ENCODE assay signal across 17 cellular contexts in genomic region chr6:28771401-28772267, GRCh38.
DNase-seq lines count a peak whose midpoint lies in the region; ATAC-seq and TF ChIP-seq lines count a peak whose summit lies in the region.
"Had no signal": no experiment of that assay in that cellular context is flagged by ENCODE, and none has a peak within 500 bp of the region (broad histone marks: within the 10 kb centered on the region; RNA-seq: fewer than 3 reads in every experiment).

No MANE protein-coding gene starts in this region.

- no peak overlapping the region for H3K4me2 ChIP-seq in OCI-LY7 (ENCODE audit: low read length)

- DNase-seq in Calu3 (peak; percentile 28), HFF-Myc (ENCODE audit: extremely low read depth, low read depth) (no peak), OCI-LY7 (ENCODE audit: low spot score) (peak; percentile 36), endothelial cell (ENCODE audit: low spot score) (peak; percentile 78), NOMO-1 (lab: John Stamatoyannopoulos, UW; ENCODE audit: unreplicated experiment in 2 of 2) (no peak), NCI-H1436 (lab: John Stamatoyannopoulos, UW) (no peak)
- no peak for DNase-seq in CD4-positive, alpha-beta memory T cell
- DNase-seq: activated CD8-positive, alpha-beta memory T cell treated with anti-CD3 and anti-CD28 coated beads, Interleukin-2, amount 50 U/mL, for 4 hours; adrenal gland; cortex of kidney; left colon; NCI-H1694; T-helper 2 cell had no signal

- intact Hi-C loops in Calu3 (cut with micrococcal nuclease; ENCODE audit: unreplicated experiment): no loop called here
- intact Hi-C loops in OCI-LY7 (cut with micrococcal nuclease; ENCODE audit: unreplicated experiment): loop anchor here (5.0 kb wide), 1 partner anchor 66 kb away; no protein-coding TSS in a partner anchor
- intact Hi-C loops in CD4-positive, alpha-beta memory T cell (cut with micrococcal nuclease): loop anchor here (10.0 kb wide), 1 partner anchor 47 kb away; no protein-coding TSS in a partner anchor

- peaks cover 66% of the 10 kb centered on the region for H3K27me3 ChIP-seq in CD4-positive, alpha-beta memory T cell (ENCODE audit: insufficient read depth, low read length)

- ATAC-seq in GM21515 (IDR thresholded peaks at IDR 0.05; ENCODE audit: unreplicated experiment): no peak
- ATAC-seq: left colon; natural killer cell treated with Interleukin-12 subunit alpha and Interleukin-12 subunit beta and Interleukin-15 and Interleukin-18, amount 100 ng/mL, for 72 hours had no signal

- peaks cover 5% of the 10 kb centered on the region for H3K9me3 Mint-ChIP-seq in Calu3 (ENCODE audit: low read depth, unreplicated experiment)
- H3K9me3 Mint-ChIP-seq in endothelial cell (ENCODE audit: unreplicated experiment): no peaks in the 10 kb centered on the region
- peaks cover 2 to 61% (median 49%) of the 10 kb centered on the region in 8 donors for H3K9me3 Mint-ChIP-seq in CD4-positive, alpha-beta memory T cell

- no peaks in the 10 kb centered on the region for H3K36me3 ChIP-seq in OCI-LY7 (ENCODE audit: insufficient read depth, low read length)
- H3K36me3 ChIP-seq in CD4-positive, alpha-beta memory T cell (ENCODE audit: insufficient read depth, low read length): no peaks in the 10 kb centered on the region
- H3K36me3 ChIP-seq: adrenal gland, suprapubic skin had no signal

- H3K27ac Mint-ChIP-seq in Calu3 (ENCODE audit: unreplicated experiment) (no peak overlapping the region), endothelial cell (ENCODE audit: unreplicated experiment) (no peak overlapping the region)
- peak overlapping the region in 2 of 7 donors; percentile 75 to 86 for H3K27ac Mint-ChIP-seq in CD4-positive, alpha-beta memory T cell

- POLR2A ChIA-PET in OCI-LY7 (lab: Charles Lee): interaction anchor here (0.9 kb wide), 1 partner anchor 92 kb away, joined by 3 read pairs; no protein-coding TSS in a partner anchor
- POLR2A ChIA-PET in CD4-positive, alpha-beta memory T cell (lab: Charles Lee; ENCODE audit: partially characterized antibody): no interaction called here

- H3K4me1 Mint-ChIP-seq in Calu3 (ENCODE audit: low read depth, unreplicated experiment) (peaks cover 20% of the 10 kb centered on the region), endothelial cell (ENCODE audit: unreplicated experiment) (peaks cover 68% of the 10 kb centered on the region)
- H3K4me1 Mint-ChIP-seq in CD4-positive, alpha-beta memory T cell: peaks cover 0 to 10% (median 7%) of the 10 kb centered on the region in 4 donors

- H3K27me3 Mint-ChIP-seq in Calu3 (ENCODE audit: unreplicated experiment) (peaks cover 99% of the 10 kb centered on the region), endothelial cell (ENCODE audit: unreplicated experiment) (peaks cover 50% of the 10 kb centered on the region)
- peaks cover 86 to 87% of the 10 kb centered on the region in 2 donors for H3K27me3 Mint-ChIP-seq in CD4-positive, alpha-beta memory T cell

- H2AFZ ChIP-seq in OCI-LY7 (ENCODE audit: low read length): no peak overlapping the region
- H2AFZ ChIP-seq: GM23248 had no signal

- no peaks in the 10 kb centered on the region for H3K9me2 ChIP-seq in OCI-LY7 (ENCODE audit: insufficient read depth, low read length)

- peak; percentile 25 for TF ChIP-seq CTCF in Calu3 (IDR thresholded peaks at IDR 0.05; ENCODE audit: unreplicated experiment)
- peak; percentile 27 for TF ChIP-seq CTCF in HFF-Myc (IDR thresholded peaks at IDR 0.05; ENCODE audit: low read depth, low read length, missing control alignments)
- TF ChIP-seq CTCF in OCI-LY7 (conservative IDR thresholded peaks at IDR 0.05; ENCODE audit: low read length): peak; percentile 67
- TF ChIP-seq CTCF in endothelial cell (IDR thresholded peaks at IDR 0.05; ENCODE audit: unreplicated experiment): peak; percentile 35

- H4K20me1 ChIP-seq in OCI-LY7 (ENCODE audit: insufficient read depth, low read length): no peaks in the 10 kb centered on the region

- no TSS peak for BruUV-seq in Calu3 (replicated peaks; lab: Mats Ljungman, UMichigan)
- no TSS peak for BruUV-seq in OCI-LY7 (replicated peaks; lab: Mats Ljungman, UMichigan)

- H3K4me3 ChIP-seq in HFF-Myc (replicated peaks; ENCODE audit: low read depth, low read length) (no peak overlapping the region), OCI-LY7 (ENCODE audit: low read depth, low read length, poor library complexity, severe bottlenecking) (no peak overlapping the region)
- H3K4me3 ChIP-seq in CD4-positive, alpha-beta memory T cell (ENCODE audit: low read length in 2 of 2): no peak overlapping the region
- H3K4me3 ChIP-seq: adrenal gland, GM23248, suprapubic skin had no signal

- H3K79me2 ChIP-seq in OCI-LY7 (ENCODE audit: insufficient read depth, low read depth, low read length): no peaks in the 10 kb centered on the region

- H3K27ac ChIP-seq in OCI-LY7 (ENCODE audit: low read depth, low read length, poor library complexity, severe bottlenecking): no peak overlapping the region
- no peak overlapping the region for H3K27ac ChIP-seq in CD4-positive, alpha-beta memory T cell (ENCODE audit: low read depth, low read length)
- H3K27ac ChIP-seq: adrenal gland, GM23248, suprapubic skin had no signal

- H3K9me3 ChIP-seq in OCI-LY7 (ENCODE audit: low read length): no peaks in the 10 kb centered on the region
- H3K9me3 ChIP-seq in CD4-positive, alpha-beta memory T cell (ENCODE audit: control insufficient read depth in 1 of 2, low read length in 2 of 2): no peaks in the 10 kb centered on the region
- H3K9me3 ChIP-seq: adrenal gland, suprapubic skin had no signal

- H3K36me3 Mint-ChIP-seq in Calu3 (ENCODE audit: insufficient read depth, unreplicated experiment) (no peaks in the 10 kb centered on the region), endothelial cell (ENCODE audit: low read depth, unreplicated experiment) (peaks cover 10% of the 10 kb centered on the region)
- H3K36me3 Mint-ChIP-seq in CD4-positive, alpha-beta memory T cell: peaks cover 7 to 10% of the 10 kb centered on the region in 2 donors

- H3K4me1 ChIP-seq in OCI-LY7 (ENCODE audit: insufficient read depth, low read length, poor library complexity, severe bottlenecking): peaks cover 7% of the 10 kb centered on the region
- no peaks in the 10 kb centered on the region for H3K4me1 ChIP-seq in CD4-positive, alpha-beta memory T cell (ENCODE audit: insufficient read depth, low read length)
- H3K4me1 ChIP-seq: adrenal gland, suprapubic skin had no signal

- H3K4me3 Mint-ChIP-seq in Calu3 (ENCODE audit: low read depth, unreplicated experiment): no peak overlapping the region
- H3K4me3 Mint-ChIP-seq in endothelial cell (ENCODE audit: unreplicated experiment): no peak overlapping the region
- no peak overlapping the region for H3K4me3 Mint-ChIP-seq in CD4-positive, alpha-beta memory T cell
- H3K4me3 Mint-ChIP-seq: natural killer cell treated with Interleukin-12 subunit alpha and Interleukin-12 subunit beta and Interleukin-15 and Interleukin-18, amount 100 ng/mL, for 72 hours had no signal

- CTCF ChIA-PET in Calu3 (lab: Charles Lee): no interaction called here
- CTCF ChIA-PET in OCI-LY7 (lab: Charles Lee; ENCODE audit: unreplicated experiment): no interaction called here
- CTCF ChIA-PET in CD4-positive, alpha-beta memory T cell (lab: Charles Lee; ENCODE audit: partially characterized antibody): no interaction called here

Comparison
In these comparisons a context has a peak if more than half of its experiments do, and no peak if none do; other contexts are left out.
1. DNase-seq: peak in Calu3 (single experiment), OCI-LY7 (single experiment) and endothelial cell (single experiment); none in HFF-Myc (single experiment), CD4-positive, alpha-beta memory T cell (0 of 5), NOMO-1 (0 of 2) and NCI-H1436 (single experiment).
2. Peak in every context shown above with its lines, with median percentiles within 50 percentile points of each other: CTCF ChIP-seq.